1 cellular context compared by ENCODE assay signal in the genomic region with DNA sequence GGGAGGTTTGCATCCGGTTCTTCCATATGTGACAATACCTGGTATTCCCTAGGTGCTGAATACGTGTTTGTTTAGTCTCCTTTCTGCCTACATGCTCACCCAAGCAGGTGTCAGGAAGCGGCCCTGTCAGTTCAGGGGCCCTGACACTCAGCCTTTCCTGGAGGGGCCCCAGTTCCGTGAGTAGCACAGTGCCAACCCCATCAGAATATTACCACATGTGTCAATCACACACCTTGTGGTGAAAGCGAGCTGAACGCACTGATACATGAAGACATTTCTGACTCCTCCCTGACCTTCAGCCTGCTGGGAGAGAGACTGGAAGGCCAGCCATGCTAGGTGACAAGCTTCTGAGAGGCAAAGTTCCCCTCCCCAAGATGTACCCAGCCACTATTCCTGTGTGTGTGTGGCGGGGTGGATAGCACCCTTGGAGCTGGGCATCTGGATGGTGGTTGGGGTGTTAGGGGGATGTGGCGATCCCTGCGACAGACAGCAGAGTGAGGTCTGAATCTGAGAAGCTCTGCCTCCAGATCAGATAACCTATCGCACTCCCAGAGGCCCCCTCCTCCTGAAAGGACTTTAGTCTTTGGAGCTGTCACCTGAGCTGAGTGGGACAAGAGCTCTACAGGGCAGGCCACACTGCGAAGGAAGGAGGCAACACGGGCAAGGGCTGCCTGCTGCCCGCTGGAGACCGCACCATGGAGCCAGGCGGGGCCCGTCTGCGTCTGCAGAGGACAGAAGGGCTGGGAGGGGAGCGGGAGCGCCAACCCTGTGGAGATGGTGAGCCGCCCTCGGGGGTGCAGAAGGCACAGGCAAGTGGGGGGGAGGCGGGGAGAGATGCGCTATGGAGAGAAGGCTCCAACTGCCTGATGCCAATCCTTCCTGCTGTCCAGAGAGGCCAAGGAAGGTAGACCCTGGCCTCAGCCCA.
A peak's percentile ranks its signal among the peaks of the same experiment; 100 is the strongest.
TF ChIP-seq lines count a peak whose summit lies in the region.

SOAT2 (plus strand) TSS at position 604 of the 925 bp plus-strand sequence; CDS start at position 696, 92 bp downstream.

TF ChIP-seq in HepG2, 621 proteins besides CTCF, POLR2A, EP300 and RAD21 (continued from another document and continues in another):
- TF ChIP-seq MLXIP (CRISPR knock-in tag; IDR thresholded peaks at IDR 0.05; ENCODE audit: borderline replicate concordance) (no peak), ZNF562 (CRISPR knock-in tag; IDR thresholded peaks at IDR 0.05; ENCODE audit: borderline replicate concordance) (no peak), CBX2 (IDR thresholded peaks at IDR 0.05; ENCODE audit: low read depth, low read length) (no peak), CBX2 (CRISPR knock-in tag; IDR thresholded peaks at IDR 0.05; ENCODE audit: low read depth) (peak; percentile 1; the same call in 1 of the 2 replicates), TMF1 (CRISPR knock-in tag; IDR thresholded peaks at IDR 0.05; ENCODE audit: low read depth) (0 out of 2 replicates have a peak, but pooled peaks have one; percentile 19), CCAR2 (optimal IDR thresholded peaks at IDR 0.05; ENCODE audit: low read depth, low read length) (no peak), HNF4A (CRISPR knock-in tag; IDR thresholded peaks at IDR 0.05) (peak; percentile 95), CEBPG (CRISPR knock-in tag; IDR thresholded peaks at IDR 0.05) (peak; percentile 41; the same call in 1 of the 2 replicates), HNRNPL (IDR thresholded peaks at IDR 0.05; ENCODE audit: low read depth, low read length) (peak; percentile 86), SP4 (CRISPR knock-in tag; IDR thresholded peaks at IDR 0.05) (peak; percentile 39; the same call in 1 of the 2 replicates), TBX3 (IDR thresholded peaks at IDR 0.05; ENCODE audit: borderline replicate concordance) (peak; percentile 59; the same call in 1 of the 2 replicates), ZNF501 (CRISPR knock-in tag; IDR thresholded peaks at IDR 0.05) (peak; percentile 81), RCOR2 (CRISPR knock-in tag; IDR thresholded peaks at IDR 0.05) (no peak), ZNF253 (CRISPR knock-in tag; IDR thresholded peaks at IDR 0.05; ENCODE audit: borderline replicate concordance) (no peak), CEBPZ (IDR thresholded peaks at IDR 0.05; ENCODE audit: low read length) (no peak), HIVEP1 (CRISPR knock-in tag; IDR thresholded peaks at IDR 0.05) (no peak), SOX13 (IDR thresholded peaks at IDR 0.05) (0 out of 2 replicates have a peak, but pooled peaks have one; percentile 7), SOX13 (CRISPR knock-in tag; conservative IDR thresholded peaks at IDR 0.05 in 1 of 2, IDR thresholded peaks at IDR 0.05 in 1 of 2) (peak in 1 of 2 experiments; percentile 49; a peak in 1 of 4 replicates), ZNF383 (CRISPR knock-in tag; IDR thresholded peaks at IDR 0.05; ENCODE audit: borderline replicate concordance) (peak; percentile 92; the same call in 1 of the 2 replicates), ZMAT3 (CRISPR knock-in tag; conservative IDR thresholded peaks at IDR 0.05) (0 out of 2 replicates have a peak, but pooled peaks have one; percentile 34), ZBTB21 (CRISPR knock-in tag; IDR thresholded peaks at IDR 0.05) (no peak), MXI1 (IDR thresholded peaks at IDR 0.05; ENCODE audit: borderline replicate concordance, low read depth, low read length) (0 out of 3 replicates have a peak, but pooled peaks have one; percentile 42), XRCC5 (optimal IDR thresholded peaks at IDR 0.05; ENCODE audit: low read length) (peak; percentile 44), ZNF839 (CRISPR knock-in tag; IDR thresholded peaks at IDR 0.05; ENCODE audit: borderline replicate concordance) (0 out of 2 replicates have a peak, but pooled peaks have one; percentile 24), ZNF543 (CRISPR knock-in tag; IDR thresholded peaks at IDR 0.05) (peak; percentile 45; the same call in 1 of the 2 replicates), ZNF775 (CRISPR knock-in tag; IDR thresholded peaks at IDR 0.05; ENCODE audit: borderline replicate concordance) (no peak), THAP7 (CRISPR knock-in tag; IDR thresholded peaks at IDR 0.05) (no peak), POLR2G (IDR thresholded peaks at IDR 0.05; ENCODE audit: low read depth, low read length) (peak; percentile 85), AHR (CRISPR knock-in tag; IDR thresholded peaks at IDR 0.05) (peak; percentile 63; the same call in 1 of the 2 replicates), ZNF550 (CRISPR knock-in tag; IDR thresholded peaks at IDR 0.05; ENCODE audit: borderline replicate concordance) (no peak), JDP2 (CRISPR knock-in tag; IDR thresholded peaks at IDR 0.05; ENCODE audit: borderline replicate concordance) (no peak; the same call in 1 of the 2 replicates), PHF5A (CRISPR knock-in tag; IDR thresholded peaks at IDR 0.05; ENCODE audit: low read depth, unreplicated experiment) (peak; percentile 45), ARNTL (CRISPR knock-in tag; IDR thresholded peaks at IDR 0.05) (0 out of 2 replicates have a peak, but pooled peaks have one; percentile 16), KDM3A (CRISPR knock-in tag; IDR thresholded peaks at IDR 0.05; ENCODE audit: low read depth) (0 out of 2 replicates have a peak, but pooled peaks have one; percentile 35), POLR2AphosphoS5 (IDR thresholded peaks at IDR 0.05; ENCODE audit: low read depth, low read length) (peak; percentile 52), ZNF552 (CRISPR knock-in tag; IDR thresholded peaks at IDR 0.05; ENCODE audit: borderline replicate concordance) (no peak), NFATC3 (CRISPR knock-in tag; IDR thresholded peaks at IDR 0.05) (no peak), ZNF761 (CRISPR knock-in tag; conservative IDR thresholded peaks at IDR 0.05) (peak; percentile 72; the same call in 1 of the 2 replicates), SOX6 (IDR thresholded peaks at IDR 0.05) (no peak), SOX6 (CRISPR knock-in tag; IDR thresholded peaks at IDR 0.05) (peak; percentile 40), KDM6A (CRISPR knock-in tag; IDR thresholded peaks at IDR 0.05; ENCODE audit: low read depth) (peak; percentile 65; the same call in 1 of the 2 replicates), CC2D1A (CRISPR knock-in tag; IDR thresholded peaks at IDR 0.05) (no peak), PRDM10 (CRISPR knock-in tag; IDR thresholded peaks at IDR 0.05; ENCODE audit: low read depth) (0 out of 2 replicates have a peak, but pooled peaks have one; percentile 48), ARNT2 (CRISPR knock-in tag; IDR thresholded peaks at IDR 0.05; ENCODE audit: low read depth) (0 out of 2 replicates have a peak, but pooled peaks have one; percentile 31), FOXJ3 (CRISPR knock-in tag; IDR thresholded peaks at IDR 0.05; ENCODE audit: borderline replicate concordance) (peak; percentile 20; the same call in 1 of the 2 replicates), NONO (IDR thresholded peaks at IDR 0.05) (no peak), NONO (CRISPR knock-in tag; conservative IDR thresholded peaks at IDR 0.05) (peak; percentile 43), TERF1 (CRISPR knock-in tag; IDR thresholded peaks at IDR 0.05) (peak; percentile 82; the same call in 1 of the 2 replicates)
- TF ChIP-seq, protein P1, sequence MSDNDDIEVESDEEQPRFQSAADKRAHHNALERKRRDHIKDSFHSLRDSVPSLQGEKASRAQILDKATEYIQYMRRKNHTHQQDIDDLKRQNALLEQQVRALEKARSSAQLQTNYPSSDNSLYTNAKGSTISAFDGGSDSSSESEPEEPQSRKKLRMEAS (IDR thresholded peaks at IDR 0.05): peak; percentile 60; the same call in 1 of the 2 replicates
- TF ChIP-seq, protein P2, sequence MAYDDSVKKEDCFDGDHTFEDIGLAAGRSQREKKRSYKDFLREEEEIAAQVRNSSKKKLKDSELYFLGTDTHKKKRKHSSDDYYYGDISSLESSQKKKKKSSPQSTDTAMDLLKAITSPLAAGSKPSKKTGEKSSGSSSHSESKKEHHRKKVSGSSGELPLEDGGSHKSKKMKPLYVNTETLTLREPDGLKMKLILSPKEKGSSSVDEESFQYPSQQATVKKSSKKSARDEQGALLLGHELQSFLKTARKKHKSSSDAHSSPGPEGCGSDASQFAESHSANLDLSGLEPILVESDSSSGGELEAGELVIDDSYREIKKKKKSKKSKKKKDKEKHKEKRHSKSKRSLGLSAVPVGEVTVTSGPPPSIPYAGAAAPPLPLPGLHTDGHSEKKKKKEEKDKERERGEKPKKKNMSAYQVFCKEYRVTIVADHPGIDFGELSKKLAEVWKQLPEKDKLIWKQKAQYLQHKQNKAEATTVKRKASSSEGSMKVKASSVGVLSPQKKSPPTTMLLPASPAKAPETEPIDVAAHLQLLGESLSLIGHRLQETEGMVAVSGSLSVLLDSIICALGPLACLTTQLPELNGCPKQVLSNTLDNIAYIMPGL (CRISPR knock-in tag; IDR thresholded peaks at IDR 0.05; ENCODE audit: borderline replicate concordance in 1 of 2, low read depth in 1 of 2): peak; percentile 14 to 51; a peak in 1 of 4 replicates
